12 cellular contexts compared by ENCODE assay signal in the genomic region with DNA sequence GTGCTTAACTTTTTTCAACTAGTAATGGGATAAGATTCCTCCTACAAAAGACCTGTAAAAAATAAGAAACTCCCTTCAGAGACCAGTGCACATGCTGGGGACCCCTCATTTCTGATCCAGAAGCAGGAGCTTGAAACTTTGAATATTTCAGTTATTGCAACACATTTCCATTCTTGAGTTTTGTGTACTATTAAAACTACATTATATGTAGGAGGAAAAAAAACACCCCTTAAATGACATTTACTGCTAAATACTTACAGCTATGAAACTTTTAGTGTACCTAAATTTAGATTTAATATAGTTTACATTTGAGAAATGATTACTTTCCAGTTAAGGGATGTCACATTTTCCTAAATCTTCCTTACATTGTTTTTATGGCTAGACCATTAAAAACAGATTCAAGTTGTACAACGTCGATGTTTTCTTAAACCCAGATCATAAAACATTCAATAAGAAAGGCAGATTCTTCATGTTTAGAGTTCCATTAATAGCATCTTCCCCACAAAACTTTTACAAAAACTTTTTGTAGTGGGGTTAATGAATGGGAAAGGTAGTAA. TPM values are rescaled to one million over a fixed set of nuclear protein-coding genes. Genes with fewer than 3 reads are reported as not detected.
A peak's percentile ranks its signal among the peaks of the same experiment; 100 is the strongest.
DNase-seq lines count a peak whose midpoint lies in the region; ATAC-seq and TF ChIP-seq lines count a peak whose summit lies in the region.
"Had no signal": no experiment of that assay in that cellular context is flagged by ENCODE, and none has a peak within 500 bp of the region (broad histone marks: within the 10 kb centered on the region; RNA-seq: fewer than 3 reads in every experiment).

No MANE protein-coding gene starts in this region.

- in situ Hi-C loops in Panc1 (cut with HindIII; ENCODE audit: low pct_unique_long_range_greater_than_20kb, low sequenced_read_pairs) (no loop called here), KBM-7 (cut with MboI; ENCODE audit: low pct_unique_long_range_greater_than_20kb, low sequenced_read_pairs) (no loop called here)

- H3K9me3 ChIP-seq in Panc1 (ENCODE audit: control insufficient read depth, insufficient read depth, low read depth, low read length), result no peaks in the 10 kb centered on the region
- H3K9me3 ChIP-seq in endocrine pancreas (ENCODE audit: control insufficient read depth, low read length), result no peaks in the 10 kb centered on the region
- no peaks in the 10 kb centered on the region for H3K9me3 ChIP-seq in mucosa of rectum (ENCODE audit: control insufficient read depth in 2 of 2, low read length in 2 of 2)
- no peaks in the 10 kb centered on the region for H3K9me3 ChIP-seq in tibial artery

- TF ChIP-seq CTCF in Panc1 (IDR thresholded peaks at IDR 0.05) (no peak), tibial artery (IDR thresholded peaks at IDR 0.05) (no peak)

- CTCF ChIA-PET in Panc1 (lab: Charles Lee), result no interaction called here

- POLR2A ChIA-PET in Panc1 (lab: Charles Lee), result no interaction called here

- BruUV-seq in Panc1 (replicated peaks; lab: Mats Ljungman, UMichigan), result no TSS peak

- H3K27me3 ChIP-seq in Panc1 (ENCODE audit: control insufficient read depth, insufficient read depth, low read length) (no peaks in the 10 kb centered on the region), endocrine pancreas (ENCODE audit: control insufficient read depth, insufficient read depth, low read length) (no peaks in the 10 kb centered on the region), mucosa of rectum (ENCODE audit: control insufficient read depth in 2 of 2, insufficient read depth in 2 of 2, low read length in 2 of 2) (no peaks in the 10 kb centered on the region), tibial artery (no peaks in the 10 kb centered on the region)

- H3K36me3 ChIP-seq in Panc1 (ENCODE audit: control insufficient read depth, insufficient read depth, low read length), result no peaks in the 10 kb centered on the region; the same call in 1 of the 2 replicates
- H3K36me3 ChIP-seq in endocrine pancreas (ENCODE audit: control insufficient read depth, insufficient read depth, low read length), result no peaks in the 10 kb centered on the region
- H3K36me3 ChIP-seq in mucosa of rectum (ENCODE audit: control insufficient read depth in 2 of 2, insufficient read depth in 2 of 2, low read length in 2 of 2), result peaks cover 5 to 13% of the 10 kb centered on the region in 2 donors
- H3K36me3 ChIP-seq in tibial artery, result peaks cover 15 to 21% (median 17%) of the 10 kb centered on the region in 3 donors

- H3K9ac ChIP-seq in endocrine pancreas (ENCODE audit: control insufficient read depth, insufficient read depth, low read length) (no peak overlapping the region), mucosa of rectum (ENCODE audit: low read depth in 1 of 2, low read length in 2 of 2) (peak overlapping the region; percentile 17 to 94)

- intact Hi-C loops in Panc1 (cut with micrococcal nuclease; ENCODE audit: unreplicated experiment), result loop anchor here (5.0 kb wide), 1 partner anchor 569 kb away; no protein-coding TSS in a partner anchor
- intact Hi-C loops in tibial artery (cut with DNase I; ENCODE audit: low total_unique reads), result loop anchor here (5.0 kb wide), 2 partner anchors 34 to 379 kb away; no protein-coding TSS in a partner anchor

- H3K4me3 ChIP-seq in Panc1 (ENCODE audit: low read depth in 2 of 2, low read length in 2 of 2) (peak overlapping the region in 1 of 2 experiments; percentile 96; a peak in 2 of 4 replicates), endocrine pancreas (ENCODE audit: control insufficient read depth, insufficient read depth, low read length) (peak overlapping the region; percentile 86), mucosa of rectum (ENCODE audit: low read length in 2 of 2) (peak overlapping the region; percentile 85 to 86), tibial artery (peak overlapping the region; percentile 91 to 96)

- DNase-seq in Panc1 (ENCODE audit: low read depth, low spot score), result no peak
- no peak for DNase-seq in tibial artery
- DNase-seq in KBM-7, result no peak
- DNase-seq: activated effector memory CD4-positive, alpha-beta T cell treated with anti-CD3 and anti-CD28 coated beads, Interleukin-2, amount 50 U/mL, for 16 hours; NCI-H1105; WERI-Rb-1 had no signal

- ATAC-seq in Panc1, result no peak
- no peak for ATAC-seq in HG03469 (IDR thresholded peaks at IDR 0.05; ENCODE audit: unreplicated experiment)
- no peak for ATAC-seq in HG03045 (IDR thresholded peaks at IDR 0.05; ENCODE audit: unreplicated experiment)
- ATAC-seq: stimulated activated effector memory CD8-positive, alpha-beta T cell treated with anti-CD3 and anti-CD28 coated beads, Interleukin-12 subunit alpha, Interleukin-12 subunit beta, amount 100 ng/mL, for 72 hours had no signal

- H3K4me1 ChIP-seq in Panc1 (ENCODE audit: control insufficient read depth, insufficient read depth, low read length), result peaks cover 26% of the 10 kb centered on the region
- H3K4me1 ChIP-seq in endocrine pancreas (ENCODE audit: control insufficient read depth, insufficient read depth, low read length), result peaks cover 35% of the 10 kb centered on the region
- peaks cover 7 to 29% of the 10 kb centered on the region in 2 donors for H3K4me1 ChIP-seq in mucosa of rectum (ENCODE audit: control insufficient read depth in 2 of 2, insufficient read depth in 2 of 2, low read length in 2 of 2)
- peaks cover 0 to 59% (median 15%) of the 10 kb centered on the region in 4 donors for H3K4me1 ChIP-seq in tibial artery

- peak overlapping the region; percentile 81 for H3K27ac ChIP-seq in Panc1 (ENCODE audit: low read length)
- H3K27ac ChIP-seq in mucosa of rectum (ENCODE audit: low read depth in 2 of 2, low read length in 2 of 2), result peak overlapping the region; percentile 46 to 81
- H3K27ac ChIP-seq in tibial artery, result peak overlapping the region; percentile 97 to 98

RNA-seq across cellular contexts. Expression of a gene that starts 4.1 kb away (rescaled TPM):
- total RNA-seq in Panc1 (2021; ENCODE audit: unreplicated experiment), result 12.1 TPM
- 4.1 TPM for polyA plus RNA-seq in Panc1 (2012; ENCODE audit: insufficient read length)
- total RNA-seq: OCI-LY7 had no signal
